In the genomic region with DNA sequence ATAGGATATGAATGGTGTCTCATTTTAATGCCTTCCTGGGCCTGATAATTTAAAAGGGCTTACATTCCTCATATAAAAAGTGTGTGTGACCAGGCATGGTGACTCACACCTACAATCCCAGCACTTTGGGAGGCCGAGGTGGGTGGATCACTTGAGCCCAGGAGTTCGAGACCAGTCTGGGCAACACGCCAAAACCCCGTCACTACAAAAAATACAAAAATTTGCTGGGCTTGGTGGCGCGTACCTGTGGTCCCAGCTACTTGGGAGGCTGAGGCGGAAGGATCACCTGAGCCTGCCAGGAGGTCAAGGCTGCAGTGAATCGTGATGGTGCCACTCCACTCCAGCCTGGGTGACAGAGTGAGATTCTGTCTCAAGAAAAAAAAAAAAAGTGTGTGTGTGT, we compare ENCODE assay signal across 7 cellular contexts. TPM values are rescaled to one million over a fixed set of nuclear protein-coding genes. Genes with fewer than 3 reads are reported as not detected.
A peak's percentile ranks its signal among the peaks of the same experiment; 100 is the strongest.
DNase-seq lines count a peak whose midpoint lies in the region; TF ChIP-seq lines count a peak whose summit lies in the region.
"Not testable (repeated sequence)": the region's sequence is repeated elsewhere in the genome, so short reads cannot be mapped to it uniquely, and the experiment has no call there.

No MANE protein-coding gene starts in this region.

- not testable (repeated sequence) for H3K4me2 ChIP-seq in mammary epithelial cell (ENCODE audit: insufficient read depth, low read depth, low read length)

- intact Hi-C loops in Calu3 (cut with micrococcal nuclease; ENCODE audit: unreplicated experiment); adrenal gland (cut with DNase I); mammary epithelial cell (cut with micrococcal nuclease): not testable (repeated sequence)

- H3K27ac ChIP-seq in adrenal gland; mammary epithelial cell (ENCODE audit: insufficient read depth, low read depth, low read length): not testable (repeated sequence)

- H3K9me3 ChIP-seq in adrenal gland (replicated peaks in 1 of 3); mammary epithelial cell (replicated peaks; ENCODE audit: insufficient read depth, low read length): not testable (repeated sequence)

- not testable (repeated sequence) for TF ChIP-seq CTCF in Calu3 (IDR thresholded peaks at IDR 0.05; ENCODE audit: unreplicated experiment); adrenal gland (IDR thresholded peaks at IDR 0.05); mammary epithelial cell (conservative IDR thresholded peaks at IDR 0.05 in 1 of 2, IDR thresholded peaks at IDR 0.05 in 1 of 2; ENCODE audit: extremely low read depth in 1 of 2, insufficient read depth in 1 of 2, low read depth in 1 of 2, low read length in 2 of 2); foreskin fibroblast (IDR thresholded peaks at IDR 0.05; ENCODE audit: low read depth, low read length)

- not testable (repeated sequence) for H3K4me3 Mint-ChIP-seq in Calu3 (ENCODE audit: low read depth, unreplicated experiment)

- H3K9me3 Mint-ChIP-seq in Calu3 (ENCODE audit: low read depth, unreplicated experiment): not testable (repeated sequence)

- H3K4me3 ChIP-seq in adrenal gland; mammary epithelial cell (replicated peaks in 1 of 3; ENCODE audit: insufficient read depth in 1 of 3, low read depth in 2 of 3, low read length in 3 of 3); foreskin fibroblast (ENCODE audit: low read depth in 1 of 2, low read length in 2 of 2): not testable (repeated sequence)

- WGBS in adrenal gland, 4 donors: 64 to 80% (median 72%) methylated on average over 7 to 8 of the region's 8 CpGs
- 63% methylated on average over 8 of the region's 8 CpGs for WGBS in mammary epithelial cell (ENCODE audit: low coverage, missing lambda C conversion rate)

- not testable (repeated sequence) for TF ChIP-seq POLR2A in adrenal gland (IDR thresholded peaks at IDR 0.05)

- DNase-seq in Calu3 (peak; percentile 18), H4 (ENCODE audit: low spot score) (peak; percentile 58), LHCN-M2 (ENCODE audit: low read depth) (peak; percentile 37), RKO (ENCODE audit: low spot score) (peak; percentile 49), adrenal gland (peak in 4 of 7 donors; percentile 3 to 43 (median 20)), mammary epithelial cell (peak; percentile 19), foreskin fibroblast (peak; percentile 35 to 49)

- H3K27ac Mint-ChIP-seq in Calu3 (ENCODE audit: unreplicated experiment): not testable (repeated sequence)

- not testable (repeated sequence) for H3K36me3 ChIP-seq in adrenal gland (replicated peaks in 1 of 2); mammary epithelial cell (ENCODE audit: insufficient read depth, low read length)

- H3K27me3 Mint-ChIP-seq in Calu3 (ENCODE audit: unreplicated experiment): not testable (repeated sequence)

- CTCF ChIA-PET in Calu3 (lab: Charles Lee): interaction anchor here (0.6 to 0.7 kb wide), 2 partner anchors 72 to 1611 kb away, joined by 3 read pairs; no protein-coding TSS in a partner anchor
- CTCF ChIA-PET in mammary epithelial cell (lab: Charles Lee; ENCODE audit: low non-redundant PET): not testable (repeated sequence)

- peaks cover 11% of the 10 kb centered on the region for H3K4me1 Mint-ChIP-seq in Calu3 (ENCODE audit: low read depth, unreplicated experiment)

- not testable (repeated sequence) for H2AFZ ChIP-seq in mammary epithelial cell (ENCODE audit: low read depth, low read length)

- not testable (repeated sequence) for H3K79me2 ChIP-seq in mammary epithelial cell (ENCODE audit: insufficient read depth, low read length)

- in situ Hi-C loops in mammary epithelial cell (cut with MboI; ENCODE audit: low sequenced_read_pairs in 2 of 2): not testable (repeated sequence)

- H4K20me1 ChIP-seq in mammary epithelial cell (ENCODE audit: insufficient read depth, low read length): not testable (repeated sequence)

- dilution Hi-C loops in mammary epithelial cell (cut with HindIII; ENCODE audit: low sequenced_read_pairs): not testable (repeated sequence)

- not testable (repeated sequence) for H3K4me1 ChIP-seq in adrenal gland (replicated peaks in 1 of 2); mammary epithelial cell (ENCODE audit: insufficient read depth, low read length)

- H3K36me3 Mint-ChIP-seq in Calu3 (ENCODE audit: insufficient read depth, unreplicated experiment): not testable (repeated sequence)

- not testable (repeated sequence) for H3K27me3 ChIP-seq in adrenal gland; mammary epithelial cell (ENCODE audit: insufficient read depth, low read length)

- H3K9ac ChIP-seq in mammary epithelial cell (ENCODE audit: insufficient read depth, low read length): not testable (repeated sequence)

- BruUV-seq in Calu3 (replicated peaks; lab: Mats Ljungman, UMichigan); mammary epithelial cell (replicated peaks; lab: Mats Ljungman, UMichigan): not testable (repeated sequence)

RNA-seq across cellular contexts. Expression of gene DMXL1, which starts 5.4 kb away (rescaled TPM):
- 43.3 and 46.6 TPM in 2 replicates for total RNA-seq in Calu3 (2022)
- total RNA-seq in H4 (2014; rRNA removed; shearing (Covaris generic)): 11.1 and 15.7 TPM in 2 replicates
- 19.9 and 23.4 TPM in 2 replicates for total RNA-seq in LHCN-M2 (2014; rRNA removed)
- 2.6 TPM for polyA plus RNA-seq in LHCN-M2 (2012)
- 10 to 100 TPM; 32.2 to 91.1 (median 44.5) TPM for total RNA-seq in adrenal gland
- 10 to 100 TPM; 15.1 to 25.2 (median 22.3) TPM for polyA plus RNA-seq in adrenal gland
- total RNA-seq in mammary epithelial cell: 10 to 100 TPM; 26.0 to 62.2 TPM
- 4.9 TPM for polyA plus RNA-seq in mammary epithelial cell
- polyA minus RNA-seq in mammary epithelial cell: 23.1 TPM
